Comparison of ENCODE assay signal across 8 cellular contexts in genomic region chr20:13325033-13325432, GRCh38.
DNase-seq lines count a peak whose midpoint lies in the region; ATAC-seq and TF ChIP-seq lines count a peak whose summit lies in the region.

No MANE protein-coding gene starts in this region.

- H3K27ac Mint-ChIP-seq in brain: no peak overlapping the region

- DNase-seq in Daoy (ENCODE audit: low read depth) (peak; percentile 44), HK-2 (ENCODE audit: unreplicated experiment) (peak; percentile 56), myocyte (ENCODE audit: low read depth) (peak; percentile 59), OCI-M2 (lab: John Stamatoyannopoulos, UW; ENCODE audit: unreplicated experiment) (no peak), NCI-H345 (lab: John Stamatoyannopoulos, UW) (no peak)

- H3K4me1 Mint-ChIP-seq in brain: no peaks in the 10 kb centered on the region

- no peak overlapping the region for H3K4me3 Mint-ChIP-seq in brain

- no peaks in the 10 kb centered on the region for H3K36me3 Mint-ChIP-seq in brain

- no peak for ATAC-seq in GM18502 (IDR thresholded peaks at IDR 0.05; ENCODE audit: poor library complexity, unreplicated experiment)
- ATAC-seq in HG03025 (IDR thresholded peaks at IDR 0.05; ENCODE audit: low FRiP score, unreplicated experiment): no peak

- peaks cover 8% of the 10 kb centered on the region for H3K27me3 Mint-ChIP-seq in brain

- peaks cover 2 to 17% (median 13%) of the 10 kb centered on the region in 5 experiments for H3K9me3 Mint-ChIP-seq in brain

- peak; percentile 38 to 49 for TF ChIP-seq CTCF in brain (conservative IDR thresholded peaks at IDR 0.05)

Comparison
In these comparisons a context has a peak if more than half of its experiments do, and no peak if none do; other contexts are left out.
1. DNase-seq: peak in Daoy (single experiment), HK-2 (single experiment) and myocyte (single experiment); none in OCI-M2 (single experiment) and NCI-H345 (single experiment).